1 cellular context compared by ENCODE assay signal in genomic region chr9:134321571-134321930, GRCh38.
TF ChIP-seq lines count a peak whose summit lies in the region.

No MANE protein-coding gene starts in this region.

TF ChIP-seq in GM23338, 12 proteins besides CTCF, POLR2A, EP300 and RAD21 (continued from another document):
- TF ChIP-seq, protein P1, sequence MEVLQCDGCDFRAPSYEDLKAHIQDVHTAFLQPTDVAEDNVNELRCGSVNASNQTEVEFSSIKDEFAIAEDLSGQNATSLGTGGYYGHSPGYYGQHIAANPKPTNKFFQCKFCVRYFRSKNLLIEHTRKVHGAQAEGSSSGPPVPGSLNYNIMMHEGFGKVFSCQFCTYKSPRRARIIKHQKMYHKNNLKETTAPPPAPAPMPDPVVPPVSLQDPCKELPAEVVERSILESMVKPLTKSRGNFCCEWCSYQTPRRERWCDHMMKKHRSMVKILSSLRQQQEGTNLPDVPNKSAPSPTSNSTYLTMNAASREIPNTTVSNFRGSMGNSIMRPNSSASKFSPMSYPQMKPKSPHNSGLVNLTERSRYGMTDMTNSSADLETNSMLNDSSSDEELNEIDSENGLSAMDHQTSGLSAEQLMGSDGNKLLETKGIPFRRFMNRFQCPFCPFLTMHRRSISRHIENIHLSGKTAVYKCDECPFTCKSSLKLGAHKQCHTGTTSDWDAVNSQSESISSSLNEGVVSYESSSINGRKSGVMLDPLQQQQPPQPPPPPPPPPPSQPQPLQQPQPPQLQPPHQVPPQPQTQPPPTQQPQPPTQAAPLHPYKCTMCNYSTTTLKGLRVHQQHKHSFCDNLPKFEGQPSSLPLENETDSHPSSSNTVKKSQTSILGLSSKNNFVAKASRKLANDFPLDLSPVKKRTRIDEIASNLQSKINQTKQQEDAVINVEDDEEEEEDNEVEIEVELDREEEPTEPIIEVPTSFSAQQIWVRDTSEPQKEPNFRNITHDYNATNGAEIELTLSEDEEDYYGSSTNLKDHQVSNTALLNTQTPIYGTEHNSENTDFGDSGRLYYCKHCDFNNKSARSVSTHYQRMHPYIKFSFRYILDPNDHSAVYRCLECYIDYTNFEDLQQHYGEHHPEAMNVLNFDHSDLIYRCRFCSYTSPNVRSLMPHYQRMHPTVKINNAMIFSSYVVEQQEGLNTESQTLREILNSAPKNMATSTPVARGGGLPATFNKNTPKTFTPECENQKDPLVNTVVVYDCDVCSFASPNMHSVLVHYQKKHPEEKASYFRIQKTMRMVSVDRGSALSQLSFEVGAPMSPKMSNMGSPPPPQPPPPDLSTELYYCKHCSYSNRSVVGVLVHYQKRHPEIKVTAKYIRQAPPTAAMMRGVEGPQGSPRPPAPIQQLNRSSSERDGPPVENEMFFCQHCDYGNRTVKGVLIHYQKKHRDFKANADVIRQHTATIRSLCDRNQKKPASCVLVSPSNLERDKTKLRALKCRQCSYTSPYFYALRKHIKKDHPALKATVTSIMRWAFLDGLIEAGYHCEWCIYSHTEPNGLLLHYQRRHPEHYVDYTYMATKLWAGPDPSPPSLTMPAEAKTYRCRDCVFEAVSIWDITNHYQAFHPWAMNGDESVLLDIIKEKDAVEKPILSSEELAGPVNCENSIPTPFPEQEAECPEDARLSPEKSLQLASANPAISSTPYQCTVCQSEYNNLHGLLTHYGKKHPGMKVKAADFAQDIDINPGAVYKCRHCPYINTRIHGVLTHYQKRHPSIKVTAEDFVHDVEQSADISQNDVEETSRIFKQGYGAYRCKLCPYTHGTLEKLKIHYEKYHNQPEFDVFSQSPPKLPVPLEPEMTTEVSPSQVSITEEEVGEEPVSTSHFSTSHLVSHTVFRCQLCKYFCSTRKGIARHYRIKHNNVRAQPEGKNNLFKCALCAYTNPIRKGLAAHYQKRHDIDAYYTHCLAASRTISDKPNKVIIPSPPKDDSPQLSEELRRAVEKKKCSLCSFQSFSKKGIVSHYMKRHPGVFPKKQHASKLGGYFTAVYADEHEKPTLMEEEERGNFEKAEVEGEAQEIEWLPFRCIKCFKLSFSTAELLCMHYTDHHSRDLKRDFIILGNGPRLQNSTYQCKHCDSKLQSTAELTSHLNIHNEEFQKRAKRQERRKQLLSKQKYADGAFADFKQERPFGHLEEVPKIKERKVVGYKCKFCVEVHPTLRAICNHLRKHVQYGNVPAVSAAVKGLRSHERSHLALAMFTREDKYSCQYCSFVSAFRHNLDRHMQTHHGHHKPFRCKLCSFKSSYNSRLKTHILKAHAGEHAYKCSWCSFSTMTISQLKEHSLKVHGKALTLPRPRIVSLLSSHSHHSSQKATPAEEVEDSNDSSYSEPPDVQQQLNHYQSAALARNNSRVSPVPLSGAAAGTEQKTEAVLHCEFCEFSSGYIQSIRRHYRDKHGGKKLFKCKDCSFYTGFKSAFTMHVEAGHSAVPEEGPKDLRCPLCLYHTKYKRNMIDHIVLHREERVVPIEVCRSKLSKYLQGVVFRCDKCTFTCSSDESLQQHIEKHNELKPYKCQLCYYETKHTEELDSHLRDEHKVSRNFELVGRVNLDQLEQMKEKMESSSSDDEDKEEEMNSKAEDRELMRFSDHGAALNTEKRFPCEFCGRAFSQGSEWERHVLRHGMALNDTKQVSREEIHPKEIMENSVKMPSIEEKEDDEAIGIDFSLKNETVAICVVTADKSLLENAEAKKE (CRISPR knock-in tag; IDR thresholded peaks at IDR 0.05): no peak
- TF ChIP-seq ZNF331 (CRISPR knock-in tag; IDR thresholded peaks at IDR 0.05; ENCODE audit: low read depth) (no peak), ZNF114 (CRISPR knock-in tag; IDR thresholded peaks at IDR 0.05) (no peak), CREB1 (CRISPR knock-in tag; IDR thresholded peaks at IDR 0.05; ENCODE audit: low read depth) (no peak), STAT1 (IDR thresholded peaks at IDR 0.05; ENCODE audit: unreplicated experiment) (no peak)
TF ChIP-seq in GM23338: peak in this region for 0.
